Comparison of ENCODE assay signal across 21 cellular contexts in genomic region chr2:41061371-41061770, GRCh38.
DNase-seq lines count a peak whose midpoint lies in the region; ATAC-seq and TF ChIP-seq lines count a peak whose summit lies in the region.
"Had no signal": no experiment of that assay in that cellular context is flagged by ENCODE, and none has a peak within 500 bp of the region (broad histone marks: within the 10 kb centered on the region; RNA-seq: fewer than 3 reads in every experiment).

No MANE protein-coding gene starts in this region.

- no peaks in the 10 kb centered on the region for H3K27me3 Mint-ChIP-seq in activated CD4-positive, alpha-beta memory T cell treated with anti-CD3 and anti-CD28 coated beads, Interleukin-2, amount 10 ng/mL, durations not matched to agents 7 days and 5 days
- H3K27me3 Mint-ChIP-seq: activated naive CD8-positive, alpha-beta T cell; IgD-negative memory B cell; stimulated activated naive CD8-positive, alpha-beta T cell treated with anti-CD3 and anti-CD28 coated beads, Interleukin-15, Interleukin-2, amounts not matched to agents 100 ng/mL and 50 ng/mL, for 24 hours had no signal

- no peak overlapping the region for H3K27ac Mint-ChIP-seq in activated CD4-positive, alpha-beta memory T cell treated with anti-CD3 and anti-CD28 coated beads, Interleukin-2, amount 10 ng/mL, durations not matched to agents 7 days and 5 days
- H3K27ac Mint-ChIP-seq: activated naive CD8-positive, alpha-beta T cell; brain; IgD-negative memory B cell; stimulated activated naive CD8-positive, alpha-beta T cell treated with anti-CD3 and anti-CD28 coated beads, Interleukin-15, Interleukin-2, amounts not matched to agents 100 ng/mL and 50 ng/mL, for 24 hours had no signal

- ATAC-seq in GM18870 (IDR thresholded peaks at IDR 0.05; ENCODE audit: unreplicated experiment): no peak
- ATAC-seq: gastroesophageal sphincter had no signal

- no peaks in the 10 kb centered on the region for H3K4me1 Mint-ChIP-seq in activated CD4-positive, alpha-beta memory T cell treated with anti-CD3 and anti-CD28 coated beads, Interleukin-2, amount 10 ng/mL, durations not matched to agents 7 days and 5 days
- H3K4me1 Mint-ChIP-seq: IgD-negative memory B cell had no signal

- CTCF ChIA-PET in activated CD4-positive, alpha-beta memory T cell treated with anti-CD3 and anti-CD28 coated beads, Interleukin-2, amount 10 ng/mL, durations not matched to agents 7 days and 5 days (lab: Charles Lee): no interaction called here

- no peaks in the 10 kb centered on the region for H3K9me3 ChIP-seq in effector memory CD4-positive, alpha-beta T cell (ENCODE audit: control insufficient read depth, low read length)
- H3K9me3 ChIP-seq: gastroesophageal sphincter, MG63, thyroid gland had no signal

- POLR2A ChIA-PET in activated CD4-positive, alpha-beta memory T cell treated with anti-CD3 and anti-CD28 coated beads, Interleukin-2, amount 10 ng/mL, durations not matched to agents 7 days and 5 days (lab: Charles Lee): no interaction called here

- no peak overlapping the region for H3K4me3 ChIP-seq in fibroblast of mammary gland (ENCODE audit: control insufficient read depth, low read depth, low read length)
- H3K4me3 ChIP-seq in effector memory CD4-positive, alpha-beta T cell (ENCODE audit: insufficient read depth, low read depth, low read length, poor library complexity, severe bottlenecking): no peak overlapping the region
- H3K4me3 ChIP-seq: gastroesophageal sphincter, MG63, thyroid gland had no signal

- no peak overlapping the region for H3K4me3 Mint-ChIP-seq in activated CD4-positive, alpha-beta memory T cell treated with anti-CD3 and anti-CD28 coated beads, Interleukin-2, amount 10 ng/mL, durations not matched to agents 7 days and 5 days
- H3K4me3 Mint-ChIP-seq: activated naive CD8-positive, alpha-beta T cell; brain; IgD-negative memory B cell; stimulated activated naive CD8-positive, alpha-beta T cell treated with anti-CD3 and anti-CD28 coated beads, Interleukin-15, Interleukin-2, amounts not matched to agents 100 ng/mL and 50 ng/mL, for 24 hours had no signal

- no peak for TF ChIP-seq CTCF in fibroblast of mammary gland (conservative IDR thresholded peaks at IDR 0.05; ENCODE audit: control insufficient read depth, insufficient read depth, low read depth, low read length)

- no peaks in the 10 kb centered on the region for H3K36me3 Mint-ChIP-seq in activated CD4-positive, alpha-beta memory T cell treated with anti-CD3 and anti-CD28 coated beads, Interleukin-2, amount 10 ng/mL, durations not matched to agents 7 days and 5 days (ENCODE audit: low read depth)
- H3K36me3 Mint-ChIP-seq: activated naive CD8-positive, alpha-beta T cell; brain; IgD-negative memory B cell had no signal

- H3K36me3 ChIP-seq in effector memory CD4-positive, alpha-beta T cell (ENCODE audit: control insufficient read depth, insufficient read depth, low read length): no peaks in the 10 kb centered on the region
- H3K36me3 ChIP-seq: gastroesophageal sphincter, MG63, thyroid gland had no signal

- no peaks in the 10 kb centered on the region for H3K27me3 ChIP-seq in effector memory CD4-positive, alpha-beta T cell (replicated peaks; ENCODE audit: control insufficient read depth, insufficient read depth, low read length, poor library complexity, severe bottlenecking)
- H3K27me3 ChIP-seq: gastroesophageal sphincter, MG63, thyroid gland had no signal

- no peak overlapping the region for H3K27ac ChIP-seq in effector memory CD4-positive, alpha-beta T cell (ENCODE audit: insufficient read depth, low read length, poor library complexity, severe bottlenecking)
- H3K27ac ChIP-seq: gastroesophageal sphincter, HL-60, thyroid gland had no signal

- H3K9me3 Mint-ChIP-seq in activated CD4-positive, alpha-beta memory T cell treated with anti-CD3 and anti-CD28 coated beads, Interleukin-2, amount 10 ng/mL, durations not matched to agents 7 days and 5 days: peaks cover 11% of the 10 kb centered on the region

- H3K4me1 ChIP-seq in effector memory CD4-positive, alpha-beta T cell (ENCODE audit: control insufficient read depth, insufficient read depth, low read length, poor library complexity, severe bottlenecking): no peaks in the 10 kb centered on the region
- H3K4me1 ChIP-seq: gastroesophageal sphincter, thyroid gland had no signal

- DNase-seq in ELR (ENCODE audit: low read depth) (peak; percentile 7), RPMI7951 (ENCODE audit: low read depth) (peak; percentile 32), fibroblast of mammary gland (ENCODE audit: low read depth) (peak; percentile 87), renal cortical epithelial cell (ENCODE audit: low read depth) (peak; percentile 18), COR-L47 (lab: John Stamatoyannopoulos, UW) (no peak)
- DNase-seq in effector memory CD4-positive, alpha-beta T cell: no peak
- DNase-seq in activated CD4-positive, alpha-beta memory T cell treated with anti-CD3 and anti-CD28 coated beads, Interleukin-2, amount 10 ng/mL, durations not matched to agents 7 days and 5 days: no peak
- DNase-seq: activated CD4-positive, alpha-beta T cell treated with anti-CD3 and anti-CD28 coated beads, Interleukin-2, amount 50 U/mL, for 1 hour; AML-193; DMS79 treated with DMSO at 0.1 percent for 48 hours; MG63; NCI-H1694 treated with DMSO at 0.1 percent for 48 hours; NCI-H748 treated with DMSO at 0.1 percent for 48 hours; thyroid gland had no signal

Comparison
In these comparisons a context has a peak if more than half of its experiments do, and no peak if none do; other contexts are left out.
1. DNase-seq: peak in ELR (single experiment), RPMI7951 (single experiment), fibroblast of mammary gland (single experiment) and renal cortical epithelial cell (single experiment); none in effector memory CD4-positive, alpha-beta T cell (0 of 3), activated CD4-positive, alpha-beta memory T cell treated with anti-CD3 and anti-CD28 coated beads, Interleukin-2, amount 10 ng/mL, durations not matched to agents 7 days and 5 days (single experiment) and COR-L47 (single experiment).